In the genomic region with DNA sequence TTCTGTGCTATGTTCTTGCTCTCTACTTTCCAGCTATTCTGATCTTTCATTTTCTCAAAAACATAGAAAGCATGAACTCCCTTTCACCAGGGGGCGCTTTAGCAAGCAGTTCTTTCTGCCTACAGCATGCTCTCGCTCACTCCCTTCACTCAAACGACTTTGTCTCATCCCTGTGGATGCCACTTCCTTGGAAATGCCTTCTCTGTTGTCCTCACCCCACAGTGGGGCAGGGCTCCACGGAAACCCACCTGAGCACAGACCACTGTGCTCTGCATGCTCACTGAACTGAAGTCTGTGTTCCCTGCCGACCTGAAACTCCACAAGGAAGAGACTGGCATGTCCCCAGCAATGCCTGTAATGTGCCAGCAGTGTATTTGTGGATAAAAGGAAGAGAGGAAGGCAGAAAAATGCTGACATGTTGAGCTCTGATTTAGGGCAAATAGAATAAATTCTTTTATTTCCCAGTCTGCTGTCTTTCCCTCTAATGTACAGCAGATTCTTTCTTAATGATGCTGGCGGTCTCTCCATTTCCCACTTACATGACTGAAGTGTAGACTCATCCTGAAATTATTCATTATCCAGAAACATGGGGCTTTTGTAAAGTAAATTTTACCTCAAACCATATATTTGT, we compare ENCODE assay signal across 8 cellular contexts. TPM values are rescaled to one million over a fixed set of nuclear protein-coding genes. Genes with fewer than 3 reads are reported as not detected.
DNase-seq lines count a peak whose midpoint lies in the region; ATAC-seq and TF ChIP-seq lines count a peak whose summit lies in the region.

No MANE protein-coding gene starts in this region.

- no peaks in the 10 kb centered on the region for H3K9me3 Mint-ChIP-seq in activated T-cell treated with anti-CD3 and anti-CD28 coated beads, Interleukin-2, amount 50 U/mL, for 72 hours
- no peaks in the 10 kb centered on the region for H3K9me3 Mint-ChIP-seq in activated T-cell treated with anti-CD3 and anti-CD28 coated beads, Interleukin-2, amount 50 U/mL, for 24 hours
- H3K9me3 Mint-ChIP-seq in activated naive CD8-positive, alpha-beta T cell treated with anti-CD3 and anti-CD28 coated beads for 36 hours = no peaks in the 10 kb centered on the region
- H3K9me3 Mint-ChIP-seq in natural killer cell = no peaks in the 10 kb centered on the region

- no peak overlapping the region for H3K27ac Mint-ChIP-seq in activated T-cell treated with anti-CD3 and anti-CD28 coated beads, Interleukin-2, amount 50 U/mL, for 72 hours
- H3K27ac Mint-ChIP-seq in activated T-cell treated with anti-CD3 and anti-CD28 coated beads, Interleukin-2, amount 50 U/mL, for 24 hours = no peak overlapping the region
- no peak overlapping the region for H3K27ac Mint-ChIP-seq in activated naive CD8-positive, alpha-beta T cell treated with anti-CD3 and anti-CD28 coated beads for 36 hours
- H3K27ac Mint-ChIP-seq in natural killer cell = no peak overlapping the region

- peaks cover 47% of the 10 kb centered on the region for H3K27me3 Mint-ChIP-seq in activated T-cell treated with anti-CD3 and anti-CD28 coated beads, Interleukin-2, amount 50 U/mL, for 72 hours (ENCODE audit: low read depth)
- H3K27me3 Mint-ChIP-seq in activated T-cell treated with anti-CD3 and anti-CD28 coated beads, Interleukin-2, amount 50 U/mL, for 24 hours = peaks cover 61% of the 10 kb centered on the region
- peaks cover 46% of the 10 kb centered on the region for H3K27me3 Mint-ChIP-seq in activated naive CD8-positive, alpha-beta T cell treated with anti-CD3 and anti-CD28 coated beads for 36 hours
- H3K27me3 Mint-ChIP-seq in natural killer cell (ENCODE audit: low read depth in 2 of 2) = peaks cover 34 to 43% of the 10 kb centered on the region in 2 donors

- DNase-seq in activated T-cell treated with anti-CD3 and anti-CD28 coated beads, Interleukin-2, amount 50 U/mL, for 72 hours = peak; percentile 31 to 33
- DNase-seq in activated T-cell treated with anti-CD3 and anti-CD28 coated beads, Interleukin-2, amount 50 U/mL, for 24 hours = no peak
- DNase-seq in NCI-H1694 (lab: John Stamatoyannopoulos, UW) (peak; percentile 73), left cardiac atrium (peak; percentile 46), smooth muscle cell of the brain vasculature (ENCODE audit: low read depth, low spot score) (peak; percentile 58), natural killer cell (no peak)
- peak; percentile 10 for DNase-seq in activated naive CD8-positive, alpha-beta T cell treated with anti-CD3 and anti-CD28 coated beads for 36 hours

- no peak for ATAC-seq in activated T-cell treated with anti-CD3 and anti-CD28 coated beads, Interleukin-2, amount 50 U/mL, for 72 hours (replicated peaks in 1 of 2)
- peak in 1 of 2 donors; percentile 9 for ATAC-seq in left cardiac atrium
- no peak for ATAC-seq in HG03432 (IDR thresholded peaks at IDR 0.05; ENCODE audit: unreplicated experiment)
- no peak for ATAC-seq in natural killer cell

- intact Hi-C loops in left cardiac atrium (cut with DNase I) (loop anchor here in 1 of 2 donors (5.0 kb wide), 2 partner anchors 163 to 178 kb away; no protein-coding TSS in a partner anchor), natural killer cell (cut with micrococcal nuclease) (no loop called here)

- H3K4me3 Mint-ChIP-seq in activated T-cell treated with anti-CD3 and anti-CD28 coated beads, Interleukin-2, amount 50 U/mL, for 72 hours = no peak overlapping the region
- H3K4me3 Mint-ChIP-seq in activated T-cell treated with anti-CD3 and anti-CD28 coated beads, Interleukin-2, amount 50 U/mL, for 24 hours = no peak overlapping the region
- no peak overlapping the region for H3K4me3 Mint-ChIP-seq in activated naive CD8-positive, alpha-beta T cell treated with anti-CD3 and anti-CD28 coated beads for 36 hours
- H3K4me3 Mint-ChIP-seq in natural killer cell = no peak overlapping the region

- TF ChIP-seq CTCF in natural killer cell (IDR thresholded peaks at IDR 0.05) = no peak

- no peaks in the 10 kb centered on the region for H3K36me3 Mint-ChIP-seq in activated T-cell treated with anti-CD3 and anti-CD28 coated beads, Interleukin-2, amount 50 U/mL, for 72 hours (ENCODE audit: insufficient read depth in 2 of 2)
- H3K36me3 Mint-ChIP-seq in activated T-cell treated with anti-CD3 and anti-CD28 coated beads, Interleukin-2, amount 50 U/mL, for 24 hours (ENCODE audit: low read depth) = no peaks in the 10 kb centered on the region
- no peaks in the 10 kb centered on the region for H3K36me3 Mint-ChIP-seq in activated naive CD8-positive, alpha-beta T cell treated with anti-CD3 and anti-CD28 coated beads for 36 hours
- no peaks in the 10 kb centered on the region for H3K36me3 Mint-ChIP-seq in natural killer cell

- H3K4me1 Mint-ChIP-seq in activated T-cell treated with anti-CD3 and anti-CD28 coated beads, Interleukin-2, amount 50 U/mL, for 72 hours (ENCODE audit: low read depth) = no peaks in the 10 kb centered on the region
- H3K4me1 Mint-ChIP-seq in activated T-cell treated with anti-CD3 and anti-CD28 coated beads, Interleukin-2, amount 50 U/mL, for 24 hours (ENCODE audit: low read depth) = peaks cover 7% of the 10 kb centered on the region
- peaks cover 4% of the 10 kb centered on the region for H3K4me1 Mint-ChIP-seq in activated naive CD8-positive, alpha-beta T cell treated with anti-CD3 and anti-CD28 coated beads for 36 hours
- peaks cover 0 to 11% of the 10 kb centered on the region in 2 donors for H3K4me1 Mint-ChIP-seq in natural killer cell

RNA-seq across cellular contexts. Expression of gene ROR2, which starts 4.9 kb away (rescaled TPM):
- total RNA-seq in activated T-cell treated with anti-CD3 and anti-CD28 coated beads, Interleukin-2, amount 50 U/mL, for 72 hours = under 1 TPM; 0.07 to 0.10 TPM
- not detected for total RNA-seq in activated naive CD8-positive, alpha-beta T cell treated with anti-CD3 and anti-CD28 coated beads for 36 hours
- 10 to 100 TPM; 18.0 to 25.4 TPM for total RNA-seq in left cardiac atrium
- total RNA-seq in natural killer cell = 1 to 10 TPM in 1 of 3 donors, not detected in 2; 1.7 TPM

Comparison
In these comparisons a context has a peak if more than half of its experiments do, and no peak if none do; other contexts are left out.
1. DNase-seq: peak in activated T-cell treated with anti-CD3 and anti-CD28 coated beads, Interleukin-2, amount 50 U/mL, for 72 hours (2 of 2), NCI-H1694 (single experiment), activated naive CD8-positive, alpha-beta T cell treated with anti-CD3 and anti-CD28 coated beads for 36 hours (single experiment), left cardiac atrium (single experiment) and smooth muscle cell of the brain vasculature (single experiment); none in activated T-cell treated with anti-CD3 and anti-CD28 coated beads, Interleukin-2, amount 50 U/mL, for 24 hours (single experiment) and natural killer cell (single experiment).
2. RNA of gene ROR2, which starts 4.9 kb away (total RNA-seq): 18.0 to 25.4 TPM in left cardiac atrium; 0.07 to 0.10 TPM in activated T-cell treated with anti-CD3 and anti-CD28 coated beads, Interleukin-2, amount 50 U/mL, for 72 hours, not detected in activated naive CD8-positive, alpha-beta T cell treated with anti-CD3 and anti-CD28 coated beads for 36 hours and 1.7 TPM in natural killer cell; every median in the first group is over 4 times any median in the second.